16 cellular contexts compared by ENCODE assay signal in genomic region chr15:78024141-78024567, GRCh38. TPM values are rescaled to one million over a fixed set of nuclear protein-coding genes. Genes with fewer than 3 reads are reported as not detected.
DNase-seq lines count a peak whose midpoint lies in the region; TF ChIP-seq lines count a peak whose summit lies in the region.
"Had no signal": no experiment of that assay in that cellular context is flagged by ENCODE, and none has a peak within 500 bp of the region (broad histone marks: within the 10 kb centered on the region; RNA-seq: fewer than 3 reads in every experiment).

No MANE protein-coding gene starts in this region.

- H3K9ac ChIP-seq in adipocyte (ENCODE audit: low read length) = peak overlapping the region; percentile 66

- peaks cover 56% of the 10 kb centered on the region for H3K36me3 Mint-ChIP-seq in nephron (ENCODE audit: low read depth)
- H3K36me3 Mint-ChIP-seq in chondrocyte (ENCODE audit: low read depth) = peaks cover 44% of the 10 kb centered on the region

- H3K4me3 Mint-ChIP-seq in nephron (peak overlapping the region; percentile 41 to 65 (median 62)), chondrocyte (ENCODE audit: unreplicated experiment) (no peak overlapping the region)
- H3K4me3 Mint-ChIP-seq: CD4-positive, alpha-beta T cell; central memory CD8-positive, alpha-beta T cell; stimulated activated memory B cell treated with anti-CD40 and anti-IgM and Interleukin-4, amounts not matched to agents 10 μg/mL and 1 μg/mL and 100 μg/mL, for 72 hours had no signal

- no peaks in the 10 kb centered on the region for H3K27me3 ChIP-seq in adipocyte (replicated peaks; ENCODE audit: control insufficient read depth, insufficient read depth, low read length)
- H3K27me3 ChIP-seq in testis = no peaks in the 10 kb centered on the region

- DNase-seq in adipocyte (ENCODE audit: low read depth) = no peak
- peak; percentile 50 for DNase-seq in fibroblast of villous mesenchyme (ENCODE audit: low read depth)
- DNase-seq in testis = peak; percentile 52
- no peak for DNase-seq in SIG-M5 treated with dmso at 0.1 percent for 504 hours (lab: John Stamatoyannopoulos, UW; ENCODE audit: unreplicated experiment)
- DNase-seq in NOMO-1 (lab: John Stamatoyannopoulos, UW; ENCODE audit: unreplicated experiment in 2 of 2) = no peak
- no peak for DNase-seq in NCI-H128 (lab: John Stamatoyannopoulos, UW; ENCODE audit: unreplicated experiment)
- DNase-seq in chondrocyte (ENCODE audit: low spot score) = no peak
- DNase-seq: activated CD4-positive, CD25-positive, alpha-beta regulatory T cell treated with anti-CD3 and anti-CD28 coated beads, Interleukin-2, amount 50 U/mL, for 72 hours; CD4-positive, alpha-beta T cell; NK-92 treated with Interleukin-12 subunit alpha and Interleukin-12 subunit beta, amount 100 ng/mL, for 24 hours; stimulated activated CD4-positive, alpha-beta T cell treated with anti-CD3 and anti-CD28 coated beads, Interleukin-2, amount 100 ng/mL, for 24 hours had no signal

- H3K9me3 Mint-ChIP-seq in nephron = no peaks in the 10 kb centered on the region
- no peaks in the 10 kb centered on the region for H3K9me3 Mint-ChIP-seq in chondrocyte (ENCODE audit: low read depth)
- H3K9me3 Mint-ChIP-seq: activated T-helper 2 cell treated with anti-CD3 and anti-CD28 coated beads, Interferon-gamma antibody, Interleukin-2, Interleukin-4, amounts not matched to agents 10 μg/mL and 5 μg/mL and 100 μg/mL, durations not matched to agents 14 hours and 24 hours and 36 hours; CD4-positive, alpha-beta T cell; central memory CD8-positive, alpha-beta T cell; stimulated activated memory B cell treated with anti-CD40 and anti-IgM and Interleukin-4, amounts not matched to agents 10 μg/mL and 1 μg/mL and 100 μg/mL, for 72 hours had no signal

- TF ChIP-seq POLR2A in testis (IDR thresholded peaks at IDR 0.05) = no peak

- H3K9me3 ChIP-seq in adipocyte (ENCODE audit: control insufficient read depth, low read length) (no peaks in the 10 kb centered on the region), testis (no peaks in the 10 kb centered on the region)

- WGBS in testis, 2 donors = 42 to 51% methylated on average over 15 of the region's 15 CpGs

- H3K27me3 Mint-ChIP-seq in nephron (ENCODE audit: low read depth) (no peaks in the 10 kb centered on the region), chondrocyte (ENCODE audit: low read depth) (no peaks in the 10 kb centered on the region)
- H3K27me3 Mint-ChIP-seq: CD4-positive, alpha-beta T cell; central memory CD8-positive, alpha-beta T cell; stimulated activated memory B cell treated with anti-CD40 and anti-IgM and Interleukin-4, amounts not matched to agents 10 μg/mL and 1 μg/mL and 100 μg/mL, for 72 hours had no signal

- H3K4me1 Mint-ChIP-seq in nephron (peaks cover 48% of the 10 kb centered on the region), chondrocyte (ENCODE audit: low read depth) (no peaks in the 10 kb centered on the region)

- H3K27ac Mint-ChIP-seq in nephron (peak overlapping the region; percentile 93 to 97 (median 95)), chondrocyte (ENCODE audit: unreplicated experiment) (no peak overlapping the region)
- H3K27ac Mint-ChIP-seq: activated T-helper 2 cell treated with anti-CD3 and anti-CD28 coated beads, Interferon-gamma antibody, Interleukin-2, Interleukin-4, amounts not matched to agents 10 μg/mL and 5 μg/mL and 100 μg/mL, durations not matched to agents 14 hours and 24 hours and 36 hours; CD4-positive, alpha-beta T cell; stimulated activated memory B cell treated with anti-CD40 and anti-IgM and Interleukin-4, amounts not matched to agents 10 μg/mL and 1 μg/mL and 100 μg/mL, for 72 hours had no signal

- no peak for TF ChIP-seq CTCF in fibroblast of villous mesenchyme (IDR thresholded peaks at IDR 0.05; ENCODE audit: insufficient read depth, low read depth, low read length)
- TF ChIP-seq CTCF in nephron (IDR thresholded peaks at IDR 0.05; ENCODE audit: unreplicated experiment in 3 of 3) = no peak
- TF ChIP-seq CTCF in testis (IDR thresholded peaks at IDR 0.05) = no peak
- TF ChIP-seq CTCF in chondrocyte (IDR thresholded peaks at IDR 0.05) = no peak

- peak overlapping the region; percentile 37 for H3K4me3 ChIP-seq in adipocyte (ENCODE audit: low read length)
- no peak overlapping the region for H3K4me3 ChIP-seq in fibroblast of villous mesenchyme (ENCODE audit: low read depth, low read length)
- H3K4me3 ChIP-seq in testis = no peak overlapping the region
- H3K4me3 ChIP-seq: SK-N-MC had no signal

- H3K36me3 ChIP-seq in adipocyte (ENCODE audit: control insufficient read depth, insufficient read depth, low read length, severe bottlenecking) = peaks cover 51% of the 10 kb centered on the region
- H3K36me3 ChIP-seq in testis (ENCODE audit: low read depth, missing control alignments) = no peaks in the 10 kb centered on the region

- H3K4me1 ChIP-seq in adipocyte (ENCODE audit: control insufficient read depth, insufficient read depth, low read length) = peaks cover 32% of the 10 kb centered on the region
- H3K4me1 ChIP-seq in testis = peaks cover 23% of the 10 kb centered on the region

- intact Hi-C loops in testis (cut with DNase I; ENCODE audit: low total_unique reads) = loop anchor here (2.0 kb wide), 1 partner anchor 41 kb away; no protein-coding TSS in a partner anchor

- peak overlapping the region in 1 of 2 donors; percentile 24 for H3K27ac ChIP-seq in testis
- H3K27ac ChIP-seq: SK-N-MC had no signal

RNA-seq across cellular contexts. Expression of gene TBC1D2B, which starts 53.4 kb away (rescaled TPM):
- total RNA-seq in fibroblast of villous mesenchyme = 32.5 and 52.2 TPM in 2 replicates
- 10 to 100 TPM; 40.6 to 41.5 TPM for total RNA-seq in testis
- polyA plus RNA-seq in testis (ENCODE audit: insufficient read depth, low read depth, low replicate concordance) = 28.9 TPM
- 44.3 to 64.2 TPM (median 58.1 TPM) in 3 replicates for total RNA-seq in chondrocyte

Comparison
In these comparisons a context has a peak if more than half of its experiments do, and no peak if none do; other contexts are left out.
1. DNase-seq: peak in fibroblast of villous mesenchyme (single experiment) and testis (single experiment); none in adipocyte (single experiment), SIG-M5 treated with dmso at 0.1 percent for 504 hours (single experiment), NOMO-1 (0 of 2), NCI-H128 (single experiment) and chondrocyte (single experiment).